8 cellular contexts compared by ENCODE assay signal in genomic region chr1:211382714-211383480, GRCh38. TPM values are rescaled to one million over a fixed set of nuclear protein-coding genes. Genes with fewer than 3 reads are reported as not detected.
DNase-seq lines count a peak whose midpoint lies in the region; ATAC-seq and TF ChIP-seq lines count a peak whose summit lies in the region.

No MANE protein-coding gene starts in this region.

- POLR2A ChIA-PET in CD8-positive, alpha-beta T cell (lab: Charles Lee): interaction anchor here (0.7 to 1.8 kb wide), 3 partner anchors 37 to 122 kb away, joined by 3 to 8 read pairs (median 3); partner anchors contain the start of gene TRAF5

- H3K4me1 Mint-ChIP-seq in CD8-positive, alpha-beta T cell (ENCODE audit: low read depth): peaks cover 19% of the 10 kb centered on the region
- peaks cover 13 to 29% of the 10 kb centered on the region in 2 donors for H3K4me1 Mint-ChIP-seq in effector memory CD8-positive, alpha-beta T cell (ENCODE audit: low read depth in 2 of 2)
- peaks cover 13% of the 10 kb centered on the region for H3K4me1 Mint-ChIP-seq in memory B cell

- H3K4me3 ChIP-seq in CD8-positive, alpha-beta T cell (ENCODE audit: low read depth, low read length): peak overlapping the region; percentile 95

- peak overlapping the region; percentile 93 for H3K27ac ChIP-seq in CD8-positive, alpha-beta T cell (ENCODE audit: low read depth, low read length)

- H3K36me3 Mint-ChIP-seq in CD8-positive, alpha-beta T cell: peaks cover 7% of the 10 kb centered on the region
- peaks cover 11% of the 10 kb centered on the region for H3K36me3 Mint-ChIP-seq in effector memory CD8-positive, alpha-beta T cell (ENCODE audit: insufficient read depth)
- H3K36me3 Mint-ChIP-seq in memory B cell: no peaks in the 10 kb centered on the region

- peak overlapping the region; percentile 85 for H3K4me3 Mint-ChIP-seq in CD8-positive, alpha-beta T cell
- H3K4me3 Mint-ChIP-seq in effector memory CD8-positive, alpha-beta T cell: peak overlapping the region; percentile 94 to 95
- peak overlapping the region; percentile 94 for H3K4me3 Mint-ChIP-seq in memory B cell

- H3K27me3 ChIP-seq in CD8-positive, alpha-beta T cell (ENCODE audit: insufficient read depth, low read length): no peaks in the 10 kb centered on the region

- H3K27ac Mint-ChIP-seq in CD8-positive, alpha-beta T cell: peak overlapping the region; percentile 98
- H3K27ac Mint-ChIP-seq in effector memory CD8-positive, alpha-beta T cell: peak overlapping the region; percentile 97 to 99
- peak overlapping the region; percentile 98 for H3K27ac Mint-ChIP-seq in memory B cell

- H3K9me3 Mint-ChIP-seq in CD8-positive, alpha-beta T cell: no peaks in the 10 kb centered on the region
- H3K9me3 Mint-ChIP-seq in effector memory CD8-positive, alpha-beta T cell: no peaks in the 10 kb centered on the region
- no peaks in the 10 kb centered on the region for H3K9me3 Mint-ChIP-seq in memory B cell

- no peaks in the 10 kb centered on the region for H3K27me3 Mint-ChIP-seq in CD8-positive, alpha-beta T cell (ENCODE audit: low read depth)
- H3K27me3 Mint-ChIP-seq in effector memory CD8-positive, alpha-beta T cell: no peaks in the 10 kb centered on the region
- H3K27me3 Mint-ChIP-seq in memory B cell: no peaks in the 10 kb centered on the region

- peaks cover 8% of the 10 kb centered on the region for H3K4me1 ChIP-seq in CD8-positive, alpha-beta T cell (ENCODE audit: insufficient read depth, low read length)

- no peaks in the 10 kb centered on the region for H3K36me3 ChIP-seq in CD8-positive, alpha-beta T cell (ENCODE audit: insufficient read depth, low read length)

- intact Hi-C loops in CD8-positive, alpha-beta T cell (cut with DNase I, micrococcal nuclease): loop anchor here in 1 of 2 experiments (1.0 to 2.0 kb wide), 4 partner anchors 33 to 196 kb away; partner anchors contain the start of genes RCOR3 and SLC30A1

- peak; percentile 45 to 87 (median 72) for DNase-seq in CD8-positive, alpha-beta T cell
- DNase-seq in NOMO-1 (lab: John Stamatoyannopoulos, UW; ENCODE audit: unreplicated experiment in 2 of 2) (peak; percentile 80 to 88), memory B cell (ENCODE audit: low spot score in 2 of 2) (peak; percentile 65 to 75)
- peak; percentile 74 to 77 (median 74) for DNase-seq in activated CD8-positive, alpha-beta memory T cell treated with anti-CD3 and anti-CD28 coated beads for 48 hours (ENCODE audit: low read depth in 2 of 3, low spot score in 2 of 3)
- peak; percentile 49 to 56 (median 55) for DNase-seq in effector memory CD8-positive, alpha-beta T cell
- peak; percentile 62 to 70 (median 70) for DNase-seq in stimulated activated CD4-positive, alpha-beta T cell treated with anti-CD3 and anti-CD28 coated beads, TNF-alpha, amount 100 ng/mL, for 48 hours (ENCODE audit: low read depth in 3 of 3)

- CTCF ChIA-PET in CD8-positive, alpha-beta T cell (lab: Charles Lee): interaction anchor here (1.0 to 1.4 kb wide), 3 partner anchors 33 to 59 kb away, joined by 3 to 7 read pairs (median 4); no protein-coding TSS in a partner anchor

- no peaks in the 10 kb centered on the region for H3K9me3 ChIP-seq in CD8-positive, alpha-beta T cell (ENCODE audit: low read length)

- TF ChIP-seq CTCF in CD8-positive, alpha-beta T cell (IDR thresholded peaks at IDR 0.05): no peak

- ATAC-seq in CD8-positive, alpha-beta T cell: peak; percentile 89
- ATAC-seq in GM19452 (IDR thresholded peaks at IDR 0.05; ENCODE audit: unreplicated experiment) (peak; percentile 96), HG03571 (IDR thresholded peaks at IDR 0.05; ENCODE audit: unreplicated experiment) (peak; percentile 98), memory B cell (ENCODE audit: low read depth) (peak; percentile 92)
- peak; percentile 88 for ATAC-seq in effector memory CD8-positive, alpha-beta T cell (replicated peaks)

RNA-seq across cellular contexts. Expression of gene TRAF5, which starts 56.3 kb away (rescaled TPM):
- 10 to 100 TPM; 20.5 to 24.0 TPM for total RNA-seq in CD8-positive, alpha-beta T cell

Comparison
In these comparisons a context has a peak if more than half of its experiments do, and no peak if none do; other contexts are left out.
1. Peak in every context shown above with its lines: DNase-seq, ATAC-seq, H3K4me3 ChIP-seq and H3K27ac ChIP-seq.